25 cellular contexts compared by ENCODE assay signal in the genomic region with DNA sequence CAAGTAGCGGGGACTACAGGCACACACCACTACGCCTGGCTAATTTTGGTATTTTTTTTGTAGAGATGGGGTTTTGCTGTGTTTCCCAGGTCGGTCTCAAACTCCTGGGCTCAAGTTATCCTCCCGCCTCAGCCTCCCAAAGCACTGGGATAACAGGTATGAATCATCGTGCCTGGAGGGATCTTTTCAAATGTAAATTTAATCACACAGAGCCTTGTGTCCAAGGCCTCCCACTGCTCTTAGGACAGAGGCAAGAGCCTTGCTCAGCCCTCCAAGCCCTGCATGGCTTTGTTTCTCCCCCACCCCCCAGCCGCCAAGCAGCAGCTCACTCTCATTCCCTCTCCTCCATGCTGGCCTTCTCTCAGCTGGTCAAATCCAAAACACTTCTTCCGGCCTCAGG.
DNase-seq lines count a peak whose midpoint lies in the region; ATAC-seq and TF ChIP-seq lines count a peak whose summit lies in the region.
"Had no signal": no experiment of that assay in that cellular context is flagged by ENCODE, and none has a peak within 500 bp of the region (broad histone marks: within the 10 kb centered on the region; RNA-seq: fewer than 3 reads in every experiment).

No MANE protein-coding gene starts in this region.

- H4K8ac ChIP-seq in neuronal stem cell (ENCODE audit: low read depth, low read length), result no peak overlapping the region

- no peak overlapping the region for H3K23ac ChIP-seq in neuronal stem cell (ENCODE audit: low read depth, low read length, poor library complexity)

- peak; percentile 33 for ATAC-seq in foreskin keratinocyte
- ATAC-seq: activated T-cell treated with anti-CD3 and anti-CD28 coated beads, Interleukin-2, amount 50 U/mL, for 72 hours; gastroesophageal sphincter had no signal

- intact Hi-C loops in left ventricle myocardium inferior (cut with micrococcal nuclease), result no loop called here

- H2AFZ ChIP-seq in neuronal stem cell (ENCODE audit: low read length), result peak overlapping the region; percentile 56

- H3K4ac ChIP-seq in neuronal stem cell (ENCODE audit: low read length), result no peak overlapping the region

- no peak overlapping the region for H4K91ac ChIP-seq in neuronal stem cell (ENCODE audit: low read depth, low read length, poor library complexity)

- H3K9me3 ChIP-seq in HAP-1 (no peaks in the 10 kb centered on the region), neuronal stem cell (replicated peaks in 1 of 2; ENCODE audit: control insufficient read depth in 2 of 2, insufficient read depth in 1 of 2, low read depth in 1 of 2, low read length in 2 of 2) (no peaks in the 10 kb centered on the region), left ventricle myocardium inferior (replicated peaks) (no peaks in the 10 kb centered on the region)
- H3K9me3 ChIP-seq: colonic mucosa, esophagus squamous epithelium, gastroesophageal sphincter, SK-N-SH had no signal

- in situ Hi-C loops in HAP-1 (cut with MboI; ENCODE audit: low sequenced_read_pairs), result no loop called here
- in situ Hi-C loops in ACHN (cut with HindIII; ENCODE audit: low pct_ligation_motif_present, low pct_unique_long_range_greater_than_20kb, low sequenced_read_pairs), result no loop called here

- H3K14ac ChIP-seq in neuronal stem cell (ENCODE audit: low read length), result no peak overlapping the region

- WGBS in neuronal stem cell (ENCODE audit: extremely low coverage in 2 of 2, insufficient read length in 2 of 2, insufficient replicate concordance in 1 of 2), 2 donors, result no CpG with 5 or more reads among the region's 7 CpGs

- H3K4me1 ChIP-seq in HAP-1 (peaks cover 10% of the 10 kb centered on the region), foreskin keratinocyte (no peaks in the 10 kb centered on the region), neuronal stem cell (ENCODE audit: control insufficient read depth in 2 of 2, insufficient read depth in 1 of 2, low read depth in 1 of 2, low read length in 2 of 2) (peaks cover 0 to 4% of the 10 kb centered on the region in 2 donors), left ventricle myocardium inferior (no peaks in the 10 kb centered on the region)
- H3K4me1 ChIP-seq: colonic mucosa, esophagus squamous epithelium, gastroesophageal sphincter had no signal

- H3K18ac ChIP-seq in neuronal stem cell (ENCODE audit: low read length), result no peak overlapping the region

- no peak overlapping the region for H2BK5ac ChIP-seq in neuronal stem cell (ENCODE audit: low read length)

- H3K27ac ChIP-seq in foreskin keratinocyte, result no peak overlapping the region
- peak overlapping the region; percentile 10 for H3K27ac ChIP-seq in neuronal stem cell (replicated peaks; ENCODE audit: low read length)
- H3K27ac ChIP-seq in left ventricle myocardium inferior (replicated peaks), result no peak overlapping the region
- H3K27ac ChIP-seq: colonic mucosa, esophagus squamous epithelium, gastroesophageal sphincter, RWPE1, skin epidermis had no signal

- no peaks in the 10 kb centered on the region for H3K79me1 ChIP-seq in neuronal stem cell (ENCODE audit: low read depth, low read length)

- no peak overlapping the region for H2BK12ac ChIP-seq in neuronal stem cell (ENCODE audit: low read length)

- no peak overlapping the region for H2BK15ac ChIP-seq in neuronal stem cell (ENCODE audit: low read length)

- H2BK120ac ChIP-seq in neuronal stem cell (ENCODE audit: low read depth, low read length), result no peak overlapping the region

- TF ChIP-seq CTCF in foreskin keratinocyte (conservative IDR thresholded peaks at IDR 0.05) (no peak), left ventricle myocardium inferior (IDR thresholded peaks at IDR 0.05; ENCODE audit: borderline replicate concordance) (no peak)

- peak; percentile 77 to 81 for DNase-seq in HAP-1 (ENCODE audit: low spot score in 2 of 2)
- peak; percentile 55 for DNase-seq in NCI-H69 (lab: John Stamatoyannopoulos, UW)
- no peak for DNase-seq in foreskin keratinocyte
- no peak for DNase-seq in neuronal stem cell (ENCODE audit: low spot score)
- no peak for DNase-seq in left ventricle myocardium inferior
- no peak for DNase-seq in ACHN
- no peak for DNase-seq in NCI-H1436 treated with DMSO at 0.1 percent for 48 hours (lab: John Stamatoyannopoulos, UW)
- DNase-seq: activated CD4-positive, alpha-beta T cell treated with anti-CD3 and anti-CD28 coated beads, Interleukin-2, amount 10 ng/mL, durations not matched to agents 24 days and 14 days; activated naive CD4-positive, alpha-beta T cell treated with anti-CD3 and anti-CD28 coated beads for 36 hours; activated T-cell treated with anti-CD3 and anti-CD28 coated beads, Interleukin-2, amount 50 U/mL, for 72 hours; amniotic stem cell; CD4-positive, alpha-beta T cell; colonic mucosa; esophagus squamous epithelium; GOT3; hypothalamus; IMR-90; NCI-H1417 treated with DMSO at 0.1 percent for 48 hours; NCI-H526; nucleus accumbens; SK-N-SH; T-helper 2 cell had no signal

- no peak overlapping the region for H2AK5ac ChIP-seq in neuronal stem cell (ENCODE audit: low read depth, low read length)

- H3K27me3 ChIP-seq in HAP-1 (ENCODE audit: low read depth), result peaks cover 2% of the 10 kb centered on the region
- peaks cover 13% of the 10 kb centered on the region for H3K27me3 ChIP-seq in foreskin keratinocyte
- peaks cover 0 to 6% (median 0%) of the 10 kb centered on the region in 3 experiments for H3K27me3 ChIP-seq in neuronal stem cell (ENCODE audit: control insufficient read depth in 3 of 3, insufficient read depth in 3 of 3, low read depth in 1 of 3, low read length in 3 of 3)
- H3K27me3 ChIP-seq in left ventricle myocardium inferior (ENCODE audit: low read depth), result peaks cover 57% of the 10 kb centered on the region
- H3K27me3 ChIP-seq: colonic mucosa had no signal

- no peaks in the 10 kb centered on the region for H3K36me3 ChIP-seq in HAP-1 (replicated peaks)
- no peaks in the 10 kb centered on the region for H3K36me3 ChIP-seq in neuronal stem cell (replicated peaks in 1 of 2; ENCODE audit: control insufficient read depth in 2 of 2, insufficient read depth in 2 of 2, low read length in 2 of 2)
- no peaks in the 10 kb centered on the region for H3K36me3 ChIP-seq in left ventricle myocardium inferior
- H3K36me3 ChIP-seq: colonic mucosa, esophagus squamous epithelium, gastroesophageal sphincter had no signal

- no peak overlapping the region for H3K4me2 ChIP-seq in neuronal stem cell (ENCODE audit: insufficient read depth, low read length, poor library complexity, severe bottlenecking)
- H3K4me2 ChIP-seq: SK-N-SH had no signal

- H3K4me3 ChIP-seq in HAP-1 (no peak overlapping the region), neuronal stem cell (ENCODE audit: low read length in 2 of 2) (no peak overlapping the region), left ventricle myocardium inferior (no peak overlapping the region)
- H3K4me3 ChIP-seq: colonic mucosa, esophagus squamous epithelium, gastroesophageal sphincter, skin epidermis had no signal

- H3K9ac ChIP-seq in neuronal stem cell (ENCODE audit: low read depth, low read length, poor library complexity), result no peak overlapping the region
- H3K9ac ChIP-seq: SK-N-SH had no signal

Comparison
In these comparisons a context has a peak if more than half of its experiments do, and no peak if none do; other contexts are left out.
1. DNase-seq: peak in HAP-1 (2 of 2) and NCI-H69 (single experiment); none in foreskin keratinocyte (0 of 2), neuronal stem cell (single experiment), left ventricle myocardium inferior (single experiment), ACHN (single experiment) and NCI-H1436 treated with DMSO at 0.1 percent for 48 hours (single experiment).